Comparison of ENCODE assay signal across 1 cellular context in the genomic region with DNA sequence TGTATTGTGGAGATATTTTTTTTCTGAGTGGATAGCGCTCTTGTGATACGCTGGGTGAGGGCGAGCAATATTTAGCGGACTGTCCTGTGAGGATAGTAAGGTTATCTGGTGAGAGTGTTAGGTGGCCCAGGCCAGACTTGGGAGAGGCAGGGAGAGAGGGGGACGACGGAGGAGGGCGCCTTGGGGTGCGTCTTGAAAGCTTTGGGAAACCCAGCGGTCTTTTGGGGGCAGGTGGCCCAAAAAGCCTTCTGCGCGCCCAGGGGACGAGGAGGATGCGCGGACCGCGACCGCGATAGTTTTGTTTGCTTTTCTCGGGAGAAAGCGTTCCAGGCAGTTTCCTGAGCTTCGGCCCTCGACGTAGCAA.
TF ChIP-seq lines count a peak whose summit lies in the region.

No MANE protein-coding gene starts in this region.

TF ChIP-seq in K562, 482 proteins besides CTCF, POLR2A, EP300 and RAD21 (continued from another document):
- TF ChIP-seq CC2D1A (IDR thresholded peaks at IDR 0.05): 0 out of 2 replicates have a peak, but pooled peaks have one; percentile 25
